24 cellular contexts compared by ENCODE assay signal in genomic region chr16:4225075-4225474, GRCh38. TPM values are rescaled to one million over a fixed set of nuclear protein-coding genes. Genes with fewer than 3 reads are reported as not detected.
DNase-seq lines count a peak whose midpoint lies in the region; ATAC-seq and TF ChIP-seq lines count a peak whose summit lies in the region.
"Had no signal": no experiment of that assay in that cellular context is flagged by ENCODE, and none has a peak within 500 bp of the region (broad histone marks: within the 10 kb centered on the region; RNA-seq: fewer than 3 reads in every experiment).

No MANE protein-coding gene starts in this region.

- WGBS in heart left ventricle, 4 donors = 80 to 95% (median 85%) methylated on average over 2 of the region's 2 CpGs
- 79 to 82% (median 81%) methylated on average over 2 of the region's 2 CpGs for WGBS in psoas muscle, 3 donors

- intact Hi-C loops in heart left ventricle (cut with DNase I) (no loop called here), psoas muscle (cut with DNase I) (no loop called here), vagina (cut with DNase I) (no loop called here)

- peaks cover 0 to 22% of the 10 kb centered on the region in 2 donors for H3K4me1 ChIP-seq in right atrium auricular region
- H3K4me1 ChIP-seq in heart left ventricle = peaks cover 0 to 43% (median 5%) of the 10 kb centered on the region in 12 donors
- peaks cover 49% of the 10 kb centered on the region for H3K4me1 ChIP-seq in psoas muscle
- no peaks in the 10 kb centered on the region for H3K4me1 ChIP-seq in vagina
- H3K4me1 ChIP-seq: BE2C, BLaER1 had no signal

- H3K4me3 ChIP-seq in right atrium auricular region (no peak overlapping the region), heart left ventricle (no peak overlapping the region), psoas muscle (no peak overlapping the region), vagina (no peak overlapping the region)
- H3K4me3 ChIP-seq: BLaER1, GM12878 had no signal

- TF ChIP-seq CTCF in right atrium auricular region (IDR thresholded peaks at IDR 0.05) = no peak
- no peak for TF ChIP-seq CTCF in heart left ventricle (IDR thresholded peaks at IDR 0.05)
- no peak for TF ChIP-seq CTCF in psoas muscle (IDR thresholded peaks at IDR 0.05)
- no peak for TF ChIP-seq CTCF in vagina (IDR thresholded peaks at IDR 0.05)

- H3K27ac ChIP-seq in right atrium auricular region (peak overlapping the region; percentile 30 to 35), heart left ventricle (peak overlapping the region in 1 of 12 donors; percentile 55), psoas muscle (peak overlapping the region; percentile 98), vagina (no peak overlapping the region)
- H3K27ac ChIP-seq: BLaER1 had no signal

- no peak for ATAC-seq in heart left ventricle
- ATAC-seq in psoas muscle = no peak
- ATAC-seq: GM12878 had no signal

- H3K9me3 ChIP-seq in right atrium auricular region (no peaks in the 10 kb centered on the region), heart left ventricle (no peaks in the 10 kb centered on the region), psoas muscle (no peaks in the 10 kb centered on the region), vagina (no peaks in the 10 kb centered on the region)
- H3K9me3 ChIP-seq: BE2C had no signal

- H3K36me3 ChIP-seq in right atrium auricular region = peaks cover 15% of the 10 kb centered on the region
- H3K36me3 ChIP-seq in heart left ventricle = no peaks in the 10 kb centered on the region
- peaks cover 0 to 26% of the 10 kb centered on the region in 2 donors for H3K36me3 ChIP-seq in psoas muscle (ENCODE audit: insufficient read depth in 1 of 2, low read depth in 1 of 2)
- H3K36me3 ChIP-seq in vagina = no peaks in the 10 kb centered on the region
- H3K36me3 ChIP-seq: BE2C, BLaER1 had no signal

- DNase-seq in right atrium auricular region (ENCODE audit: low spot score) = no peak
- DNase-seq in heart left ventricle = no peak
- DNase-seq in psoas muscle = no peak
- no peak for DNase-seq in vagina (ENCODE audit: extremely low spot score in 2 of 2)
- DNase-seq in NCI-H748 (lab: John Stamatoyannopoulos, UW; ENCODE audit: unreplicated experiment) = no peak
- DNase-seq: 8988T; ACHN; BE2C; C1 segment of cervical spinal cord; CD4-positive, alpha-beta memory T cell; CD4-positive, CD25-positive, alpha-beta regulatory T cell; CD8-positive, alpha-beta memory T cell; COR-L47; DMS 273 treated with DMSO at 0.1 percent for 48 hours; DMS153; DMS53; DMS79; DND-41; EL; GDM1 had no signal

- H3K27me3 ChIP-seq in right atrium auricular region = no peaks in the 10 kb centered on the region
- H3K27me3 ChIP-seq in heart left ventricle = no peaks in the 10 kb centered on the region
- H3K27me3 ChIP-seq in psoas muscle (ENCODE audit: insufficient read depth in 3 of 3, low read length in 2 of 3) = no peaks in the 10 kb centered on the region
- H3K27me3 ChIP-seq in vagina = no peaks in the 10 kb centered on the region
- H3K27me3 ChIP-seq: BE2C, BLaER1 had no signal

- no peak for TF ChIP-seq POLR2A in heart left ventricle (IDR thresholded peaks at IDR 0.05)
- TF ChIP-seq POLR2A in vagina (IDR thresholded peaks at IDR 0.05) = no peak

RNA-seq across cellular contexts. Expression of gene SRL, which starts 16.8 kb away (rescaled TPM):
- total RNA-seq in right atrium auricular region (100 to 1,000 TPM; 295 to 466 TPM), heart left ventricle (100 to 1,000 TPM; 372 to 760 (median 534) TPM), psoas muscle (100 to 1,000 TPM; 305 to 552 (median 476) TPM), vagina (1.5 TPM)
- polyA plus RNA-seq in heart left ventricle (100 to 1,000 TPM; 218 to 394 TPM), psoas muscle (100 to 1,000 TPM; 196 to 276 (median 206) TPM)
- total RNA-seq: CD4-positive, alpha-beta memory T cell; CD4-positive, CD25-positive, alpha-beta regulatory T cell; CD8-positive, alpha-beta memory T cell; Daoy; GM12878 had no signal
- polyA plus RNA-seq: CD14-positive monocyte; CD4-positive, alpha-beta memory T cell; CD4-positive, CD25-positive, alpha-beta regulatory T cell; CD8-positive, alpha-beta memory T cell; GM12878 had no signal

RNA-seq across cellular contexts. Expression of gene TFAP4, which starts 47.7 kb away (rescaled TPM):
- total RNA-seq in right atrium auricular region = 1 to 10 TPM; 2.0 to 2.9 TPM
- 1 to 10 TPM; 1.7 to 5.5 (median 3.3) TPM for total RNA-seq in heart left ventricle
- 1 to 10 TPM; 2.5 to 3.1 TPM for polyA plus RNA-seq in heart left ventricle
- 1 to 10 TPM; 3.8 to 5.7 (median 4.5) TPM for total RNA-seq in psoas muscle
- 1 to 10 TPM; 3.0 to 8.2 (median 7.0) TPM for polyA plus RNA-seq in psoas muscle
- 6.9 TPM for total RNA-seq in vagina

Comparison
In these comparisons a context has a peak if more than half of its experiments do, and no peak if none do; other contexts are left out.
1. RNA of gene SRL, which starts 16.8 kb away (total RNA-seq): 372 to 760 TPM in heart left ventricle, 305 to 552 TPM in psoas muscle and 295 to 466 TPM in right atrium auricular region; 1.5 TPM in vagina (single experiment); every median in the first group is over 100 times any median in the second.